Comparison of ENCODE assay signal across 29 cellular contexts in genomic region chr16:25729188-25729587, GRCh38. TPM values are rescaled to one million over a fixed set of nuclear protein-coding genes. Genes with fewer than 3 reads are reported as not detected.
"Had no signal": no experiment of that assay in that cellular context is flagged by ENCODE, and none has a peak within 500 bp of the region (broad histone marks: within the 10 kb centered on the region; RNA-seq: fewer than 3 reads in every experiment).

No MANE protein-coding gene starts in this region.

- H3K4me3 ChIP-seq: ascending aorta, body of pancreas, coronary artery, Peyer's patch, SJCRH30 had no signal

- H3K9me3 Mint-ChIP-seq: activated B cell treated with CpG ODN at 0.5 μM for 24 hours; activated CD4-positive, alpha-beta T cell treated with anti-CD3 and anti-CD28 coated beads, Interleukin-2, amount 10 ng/mL, durations not matched to agents 24 days and 14 days; activated naive CD4-positive, alpha-beta T cell treated with anti-CD3 and anti-CD28 coated beads, Interleukin-2, amount 50 U/mL, for 72 hours; activated naive CD8-positive, alpha-beta T cell treated with anti-CD3 and anti-CD28 coated beads, Interleukin-2, amount 50 U/mL, for 24 hours; activated T-cell treated with anti-CD3 and anti-CD28 coated beads, Interleukin-2, amount 50 U/mL, for 4 hours; T-helper 1 cell treated with Interleukin-12 subunit alpha and Interleukin-12 subunit beta and Interleukin-4 antibody, amounts not matched to agents 30 μg/mL and 1 μg/mL, for 36 hours had no signal

- H3K27ac Mint-ChIP-seq: activated B cell treated with CpG ODN at 0.5 μM for 24 hours; activated CD4-positive, alpha-beta T cell treated with anti-CD3 and anti-CD28 coated beads, Interleukin-2, amount 10 ng/mL, durations not matched to agents 24 days and 14 days; activated naive CD4-positive, alpha-beta T cell treated with anti-CD3 and anti-CD28 coated beads, Interleukin-2, amount 50 U/mL, for 72 hours; activated naive CD8-positive, alpha-beta T cell treated with anti-CD3 and anti-CD28 coated beads, Interleukin-2, amount 50 U/mL, for 24 hours; T-helper 1 cell treated with Interleukin-12 subunit alpha and Interleukin-12 subunit beta and Interleukin-4 antibody, amounts not matched to agents 30 μg/mL and 1 μg/mL, for 36 hours had no signal

- H3K27me3 ChIP-seq: ascending aorta, Peyer's patch, SJCRH30 had no signal

- H3K9me3 ChIP-seq: ascending aorta, body of pancreas, Peyer's patch, SJCRH30 had no signal

- H3K27me3 Mint-ChIP-seq: activated CD4-positive, alpha-beta T cell treated with anti-CD3 and anti-CD28 coated beads, Interleukin-2, amount 10 ng/mL, durations not matched to agents 24 days and 14 days had no signal

- FAIRE-seq: bronchial epithelial cell had no signal

- ATAC-seq: activated naive CD4-positive, alpha-beta T cell treated with anti-CD3 and anti-CD28 coated beads, Interleukin-2, amount 50 U/mL, for 72 hours; activated naive CD8-positive, alpha-beta T cell treated with anti-CD3 and anti-CD28 coated beads, Interleukin-2, amount 50 U/mL, for 24 hours; activated T-cell treated with anti-CD3 and anti-CD28 coated beads, Interleukin-2, amount 50 U/mL, for 4 hours; body of pancreas; SK-N-SH treated with all-trans-retinoic acid at 6 μM for 48 hours had no signal

- H3K36me3 Mint-ChIP-seq: activated naive CD4-positive, alpha-beta T cell treated with anti-CD3 and anti-CD28 coated beads, Interleukin-2, amount 50 U/mL, for 72 hours had no signal

- DNase-seq: activated B cell treated with CpG ODN at 0.5 μM for 24 hours; activated CD4-positive, alpha-beta T cell treated with anti-CD3 and anti-CD28 coated beads for 1 hour; activated CD4-positive, alpha-beta T cell treated with anti-CD3 and anti-CD28 coated beads, Interleukin-2, amount 10 ng/mL, durations not matched to agents 24 days and 14 days; activated CD4-positive, alpha-beta T cell treated with anti-CD3 and anti-CD28 coated beads, Interleukin-2, amount 50 U/mL, for 48 hours; activated effector memory CD4-positive, alpha-beta T cell treated with anti-CD3 and anti-CD28 coated beads, Interleukin-2, amount 50 U/mL, for 16 hours; activated naive CD4-positive, alpha-beta T cell treated with Interleukin-2 at 50 U/mL for 16 hours; activated naive CD8-positive, alpha-beta T cell treated with anti-CD3 and anti-CD28 coated beads, Interleukin-2, amount 50 U/mL, for 24 hours; activated T-cell treated with anti-CD3 and anti-CD28 coated beads, Interleukin-2, amount 50 U/mL, for 4 hours; amniotic stem cell; body of pancreas; central memory CD4-positive, alpha-beta T cell; MM.1S; NCI-H1105; NCI-H1436 treated with DMSO at 0.1 percent for 48 hours; NCI-H187; NCI-H2081; NCI-H446; NCI-H524; Peyer's patch; Right ventricle myocardium superior; SJCRH30 had no signal

- H3K36me3 ChIP-seq: ascending aorta, Peyer's patch, SJCRH30 had no signal

- H3K4me1 Mint-ChIP-seq: activated B cell treated with CpG ODN at 0.5 μM for 24 hours; activated CD4-positive, alpha-beta T cell treated with anti-CD3 and anti-CD28 coated beads, Interleukin-2, amount 10 ng/mL, durations not matched to agents 24 days and 14 days; activated naive CD8-positive, alpha-beta T cell treated with anti-CD3 and anti-CD28 coated beads, Interleukin-2, amount 50 U/mL, for 24 hours had no signal

- H3K4me3 Mint-ChIP-seq: activated B cell treated with CpG ODN at 0.5 μM for 24 hours; activated CD4-positive, alpha-beta T cell treated with anti-CD3 and anti-CD28 coated beads, Interleukin-2, amount 10 ng/mL, durations not matched to agents 24 days and 14 days; activated naive CD8-positive, alpha-beta T cell treated with anti-CD3 and anti-CD28 coated beads, Interleukin-2, amount 50 U/mL, for 24 hours; activated T-cell treated with anti-CD3 and anti-CD28 coated beads, Interleukin-2, amount 50 U/mL, for 4 hours; T-helper 1 cell treated with Interleukin-12 subunit alpha and Interleukin-12 subunit beta and Interleukin-4 antibody, amounts not matched to agents 30 μg/mL and 1 μg/mL, for 36 hours had no signal

- H3K4me1 ChIP-seq: ascending aorta, body of pancreas, Peyer's patch, SJCRH30 had no signal

- H3K27ac ChIP-seq: ascending aorta, body of pancreas, coronary artery, Peyer's patch, RWPE1, SJCRH30 had no signal

RNA-seq across cellular contexts. Expression of gene HS3ST4, which starts 37.4 kb away (rescaled TPM):
- total RNA-seq: activated B cell treated with CpG ODN at 0.5 μM for 24 hours; activated CD4-positive, alpha-beta T cell treated with anti-CD3 and anti-CD28 coated beads, Interleukin-2, amount 10 ng/mL, durations not matched to agents 24 days and 14 days; activated naive CD4-positive, alpha-beta T cell treated with anti-CD3 and anti-CD28 coated beads, Interleukin-2, amount 50 U/mL, for 72 hours; activated T-cell treated with anti-CD3 and anti-CD28 coated beads, Interleukin-2, amount 50 U/mL, for 4 hours; ascending aorta; body of pancreas; bronchial epithelial cell; chondrocyte; Peyer's patch; Right ventricle myocardium superior; SJCRH30 had no signal
